ENCODE assay signal across 19 cellular contexts in the genomic region with DNA sequence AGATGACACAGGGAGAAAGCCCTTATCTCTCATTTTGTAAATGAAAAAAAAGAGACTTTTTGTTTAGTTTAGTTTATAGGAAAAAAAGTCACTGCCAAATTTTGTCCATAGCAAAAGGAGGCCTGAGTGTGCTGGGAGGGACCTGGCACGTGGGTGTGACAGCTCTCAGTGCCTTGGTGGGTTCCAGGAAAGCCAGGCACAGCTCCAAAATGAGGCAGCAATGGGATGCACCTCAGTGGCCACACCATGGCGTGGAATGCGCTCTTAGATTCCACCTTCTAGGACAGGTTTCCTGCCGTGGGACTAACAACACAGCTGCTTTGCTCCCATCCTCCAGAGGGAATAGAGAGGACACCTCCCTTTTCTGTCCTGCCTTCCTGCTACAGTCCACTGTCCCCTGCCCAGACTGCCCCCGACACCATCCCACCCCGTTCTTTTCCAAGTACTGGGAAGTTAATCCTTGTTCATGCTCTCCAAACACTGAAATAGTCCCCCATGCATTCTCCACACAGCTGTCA.
"Had no signal": no experiment of that assay in that cellular context is flagged by ENCODE, and none has a peak within 500 bp of the region (broad histone marks: within the 10 kb centered on the region; RNA-seq: fewer than 3 reads in every experiment).

No MANE protein-coding gene starts in this region.

- H3K4me1 ChIP-seq: adrenal gland, upper lobe of right lung had no signal

- H3K9me3 ChIP-seq: adrenal gland, thoracic aorta, upper lobe of right lung had no signal

- H3K27me3 ChIP-seq: adrenal gland, upper lobe of right lung had no signal

- H3K36me3 Mint-ChIP-seq: activated naive CD4-positive, alpha-beta T cell treated with anti-CD3 and anti-CD28 coated beads, Interleukin-2, amount 50 U/mL, for 72 hours; natural killer cell treated with Interleukin-12 subunit alpha and Interleukin-12 subunit beta and Interleukin-15 and Interleukin-18, amount 100 ng/mL, for 72 hours; stimulated activated naive B cell treated with anti-CD40 and anti-IgM and Interleukin-4, amounts not matched to agents 10 μg/mL and 1 μg/mL and 100 μg/mL, for 72 hours had no signal

- ATAC-seq: activated naive CD4-positive, alpha-beta T cell treated with anti-CD3 and anti-CD28 coated beads, Interleukin-2, amount 50 U/mL, for 72 hours; effector memory CD8-positive, alpha-beta T cell; natural killer cell treated with Interleukin-12 subunit alpha and Interleukin-12 subunit beta and Interleukin-15 and Interleukin-18, amount 100 ng/mL, for 72 hours; stimulated activated naive B cell treated with anti-CD40 and anti-IgM and Interleukin-4, amounts not matched to agents 10 μg/mL and 1 μg/mL and 100 μg/mL, for 72 hours had no signal

- H3K4me1 Mint-ChIP-seq: stimulated activated naive B cell treated with anti-CD40 and anti-IgM and Interleukin-4, amounts not matched to agents 10 μg/mL and 1 μg/mL and 100 μg/mL, for 72 hours had no signal

- H3K36me3 ChIP-seq: adrenal gland, thoracic aorta, upper lobe of right lung, WERI-Rb-1 had no signal

- H3K27ac ChIP-seq: adrenal gland, thoracic aorta, upper lobe of right lung, WERI-Rb-1 had no signal

- DNase-seq: activated CD4-positive, alpha-beta T cell treated with anti-CD3 and anti-CD28 coated beads for 1 hour; activated gamma-delta T cell; adrenal gland; dermis blood vessel endothelial cell; effector memory CD8-positive, alpha-beta T cell; foreskin melanocyte; glutamatergic neuron; hippocampal formation; islet precursor cell; mesenchymal stem cell; nucleus accumbens; posterior cingulate gyrus; stimulated activated naive B cell treated with anti-CD40 and anti-IgM and Interleukin-4, amounts not matched to agents 10 μg/mL and 1 μg/mL and 100 μg/mL, for 72 hours; upper lobe of right lung; WERI-Rb-1 had no signal

- H3K4me3 Mint-ChIP-seq: effector memory CD8-positive, alpha-beta T cell; natural killer cell treated with Interleukin-12 subunit alpha and Interleukin-12 subunit beta and Interleukin-15 and Interleukin-18, amount 100 ng/mL, for 72 hours; stimulated activated naive B cell treated with anti-CD40 and anti-IgM and Interleukin-4, amounts not matched to agents 10 μg/mL and 1 μg/mL and 100 μg/mL, for 72 hours; T-helper 1 cell treated with Interleukin-12 subunit alpha and Interleukin-12 subunit beta and Interleukin-4 antibody, amounts not matched to agents 30 μg/mL and 1 μg/mL, for 36 hours had no signal

- H3K4me3 ChIP-seq: adrenal gland, thoracic aorta, upper lobe of right lung had no signal

- H3K9me3 Mint-ChIP-seq: activated naive CD4-positive, alpha-beta T cell treated with anti-CD3 and anti-CD28 coated beads, Interleukin-2, amount 50 U/mL, for 72 hours; T-helper 1 cell treated with Interleukin-12 subunit alpha and Interleukin-12 subunit beta and Interleukin-4 antibody, amounts not matched to agents 30 μg/mL and 1 μg/mL, for 36 hours had no signal

- H3K27ac Mint-ChIP-seq: activated naive CD4-positive, alpha-beta T cell treated with anti-CD3 and anti-CD28 coated beads, Interleukin-2, amount 50 U/mL, for 72 hours; effector memory CD8-positive, alpha-beta T cell; natural killer cell treated with Interleukin-12 subunit alpha and Interleukin-12 subunit beta and Interleukin-15 and Interleukin-18, amount 100 ng/mL, for 72 hours; stimulated activated naive B cell treated with anti-CD40 and anti-IgM and Interleukin-4, amounts not matched to agents 10 μg/mL and 1 μg/mL and 100 μg/mL, for 72 hours; T-helper 1 cell treated with Interleukin-12 subunit alpha and Interleukin-12 subunit beta and Interleukin-4 antibody, amounts not matched to agents 30 μg/mL and 1 μg/mL, for 36 hours had no signal
